ENCODE assay signal across 1 cellular context in the genomic region with DNA sequence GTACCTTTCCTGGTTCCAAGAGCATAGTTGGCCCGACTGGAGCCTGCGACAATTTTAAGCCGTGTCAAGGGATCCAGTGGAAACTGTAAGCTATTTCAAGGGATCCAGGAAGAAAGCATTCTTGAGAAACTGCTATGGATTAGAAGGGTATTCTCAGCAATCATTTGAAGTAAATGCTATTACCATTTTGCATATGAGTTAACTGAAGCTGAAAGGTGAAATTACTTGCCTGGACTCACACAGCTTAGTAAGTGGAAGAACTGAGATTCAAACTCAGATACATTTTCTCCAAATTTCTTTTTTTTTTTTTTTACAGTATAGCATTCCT.
TF ChIP-seq lines count a peak whose summit lies in the region.

No MANE protein-coding gene starts in this region.

TF ChIP-seq in GM23338, 12 proteins besides CTCF, POLR2A, EP300 and RAD21 (continued from another document):
- TF ChIP-seq, protein P1, sequence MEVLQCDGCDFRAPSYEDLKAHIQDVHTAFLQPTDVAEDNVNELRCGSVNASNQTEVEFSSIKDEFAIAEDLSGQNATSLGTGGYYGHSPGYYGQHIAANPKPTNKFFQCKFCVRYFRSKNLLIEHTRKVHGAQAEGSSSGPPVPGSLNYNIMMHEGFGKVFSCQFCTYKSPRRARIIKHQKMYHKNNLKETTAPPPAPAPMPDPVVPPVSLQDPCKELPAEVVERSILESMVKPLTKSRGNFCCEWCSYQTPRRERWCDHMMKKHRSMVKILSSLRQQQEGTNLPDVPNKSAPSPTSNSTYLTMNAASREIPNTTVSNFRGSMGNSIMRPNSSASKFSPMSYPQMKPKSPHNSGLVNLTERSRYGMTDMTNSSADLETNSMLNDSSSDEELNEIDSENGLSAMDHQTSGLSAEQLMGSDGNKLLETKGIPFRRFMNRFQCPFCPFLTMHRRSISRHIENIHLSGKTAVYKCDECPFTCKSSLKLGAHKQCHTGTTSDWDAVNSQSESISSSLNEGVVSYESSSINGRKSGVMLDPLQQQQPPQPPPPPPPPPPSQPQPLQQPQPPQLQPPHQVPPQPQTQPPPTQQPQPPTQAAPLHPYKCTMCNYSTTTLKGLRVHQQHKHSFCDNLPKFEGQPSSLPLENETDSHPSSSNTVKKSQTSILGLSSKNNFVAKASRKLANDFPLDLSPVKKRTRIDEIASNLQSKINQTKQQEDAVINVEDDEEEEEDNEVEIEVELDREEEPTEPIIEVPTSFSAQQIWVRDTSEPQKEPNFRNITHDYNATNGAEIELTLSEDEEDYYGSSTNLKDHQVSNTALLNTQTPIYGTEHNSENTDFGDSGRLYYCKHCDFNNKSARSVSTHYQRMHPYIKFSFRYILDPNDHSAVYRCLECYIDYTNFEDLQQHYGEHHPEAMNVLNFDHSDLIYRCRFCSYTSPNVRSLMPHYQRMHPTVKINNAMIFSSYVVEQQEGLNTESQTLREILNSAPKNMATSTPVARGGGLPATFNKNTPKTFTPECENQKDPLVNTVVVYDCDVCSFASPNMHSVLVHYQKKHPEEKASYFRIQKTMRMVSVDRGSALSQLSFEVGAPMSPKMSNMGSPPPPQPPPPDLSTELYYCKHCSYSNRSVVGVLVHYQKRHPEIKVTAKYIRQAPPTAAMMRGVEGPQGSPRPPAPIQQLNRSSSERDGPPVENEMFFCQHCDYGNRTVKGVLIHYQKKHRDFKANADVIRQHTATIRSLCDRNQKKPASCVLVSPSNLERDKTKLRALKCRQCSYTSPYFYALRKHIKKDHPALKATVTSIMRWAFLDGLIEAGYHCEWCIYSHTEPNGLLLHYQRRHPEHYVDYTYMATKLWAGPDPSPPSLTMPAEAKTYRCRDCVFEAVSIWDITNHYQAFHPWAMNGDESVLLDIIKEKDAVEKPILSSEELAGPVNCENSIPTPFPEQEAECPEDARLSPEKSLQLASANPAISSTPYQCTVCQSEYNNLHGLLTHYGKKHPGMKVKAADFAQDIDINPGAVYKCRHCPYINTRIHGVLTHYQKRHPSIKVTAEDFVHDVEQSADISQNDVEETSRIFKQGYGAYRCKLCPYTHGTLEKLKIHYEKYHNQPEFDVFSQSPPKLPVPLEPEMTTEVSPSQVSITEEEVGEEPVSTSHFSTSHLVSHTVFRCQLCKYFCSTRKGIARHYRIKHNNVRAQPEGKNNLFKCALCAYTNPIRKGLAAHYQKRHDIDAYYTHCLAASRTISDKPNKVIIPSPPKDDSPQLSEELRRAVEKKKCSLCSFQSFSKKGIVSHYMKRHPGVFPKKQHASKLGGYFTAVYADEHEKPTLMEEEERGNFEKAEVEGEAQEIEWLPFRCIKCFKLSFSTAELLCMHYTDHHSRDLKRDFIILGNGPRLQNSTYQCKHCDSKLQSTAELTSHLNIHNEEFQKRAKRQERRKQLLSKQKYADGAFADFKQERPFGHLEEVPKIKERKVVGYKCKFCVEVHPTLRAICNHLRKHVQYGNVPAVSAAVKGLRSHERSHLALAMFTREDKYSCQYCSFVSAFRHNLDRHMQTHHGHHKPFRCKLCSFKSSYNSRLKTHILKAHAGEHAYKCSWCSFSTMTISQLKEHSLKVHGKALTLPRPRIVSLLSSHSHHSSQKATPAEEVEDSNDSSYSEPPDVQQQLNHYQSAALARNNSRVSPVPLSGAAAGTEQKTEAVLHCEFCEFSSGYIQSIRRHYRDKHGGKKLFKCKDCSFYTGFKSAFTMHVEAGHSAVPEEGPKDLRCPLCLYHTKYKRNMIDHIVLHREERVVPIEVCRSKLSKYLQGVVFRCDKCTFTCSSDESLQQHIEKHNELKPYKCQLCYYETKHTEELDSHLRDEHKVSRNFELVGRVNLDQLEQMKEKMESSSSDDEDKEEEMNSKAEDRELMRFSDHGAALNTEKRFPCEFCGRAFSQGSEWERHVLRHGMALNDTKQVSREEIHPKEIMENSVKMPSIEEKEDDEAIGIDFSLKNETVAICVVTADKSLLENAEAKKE (CRISPR knock-in tag; IDR thresholded peaks at IDR 0.05): no peak
TF ChIP-seq in GM23338: peak in this region for 0.
